ENCODE assay signal across 8 cellular contexts in the genomic region with DNA sequence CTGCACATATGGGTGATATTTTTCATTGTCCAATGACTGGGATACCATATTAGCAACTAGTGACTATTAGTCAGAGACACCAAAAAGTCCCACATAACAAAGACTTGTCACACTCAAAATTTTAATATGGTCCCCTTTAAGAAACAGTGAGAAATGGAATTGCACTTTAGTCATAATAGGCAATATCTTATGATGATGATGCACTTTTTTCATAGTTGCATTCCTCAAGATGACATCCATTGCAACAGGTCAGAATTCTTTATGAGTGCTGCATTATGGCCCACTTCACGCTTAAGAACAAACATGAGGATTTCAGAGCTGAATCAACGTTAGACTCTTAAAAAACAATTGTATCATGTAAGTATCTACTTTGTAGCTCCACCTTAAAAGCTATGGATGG.
"Had no signal": no experiment of that assay in that cellular context is flagged by ENCODE, and none has a peak within 500 bp of the region (broad histone marks: within the 10 kb centered on the region; RNA-seq: fewer than 3 reads in every experiment).

No MANE protein-coding gene starts in this region.

- ATAC-seq: GM12878 had no signal

- DNase-seq: GDM1, GF-D8 had no signal

- H3K4me3 ChIP-seq: GM12878 had no signal

- FAIRE-seq: G401.6, GM12878, GM12891, GM12892, GM18507, GM19239 had no signal
